ENCODE assay signal across 8 cellular contexts in genomic region chr12:1531160-1531653, GRCh38.
DNase-seq lines count a peak whose midpoint lies in the region; ATAC-seq and TF ChIP-seq lines count a peak whose summit lies in the region.

No MANE protein-coding gene starts in this region.

- H3K4me1 ChIP-seq in cardiac muscle cell (ENCODE audit: low read depth), result peaks cover 58% of the 10 kb centered on the region
- peaks cover 19% of the 10 kb centered on the region for H3K4me1 ChIP-seq in mammary epithelial cell (ENCODE audit: insufficient read depth, low read length)

- H3K9me3 ChIP-seq in cardiac muscle cell (ENCODE audit: low read depth), result no peaks in the 10 kb centered on the region
- no peaks in the 10 kb centered on the region for H3K9me3 ChIP-seq in mammary epithelial cell (replicated peaks; ENCODE audit: insufficient read depth, low read length)

- no peak for ATAC-seq in Right ventricle myocardium inferior
- ATAC-seq in HG03520 (IDR thresholded peaks at IDR 0.05; ENCODE audit: unreplicated experiment), result no peak

- no TSS peak for BruUV-seq in mammary epithelial cell (replicated peaks; lab: Mats Ljungman, UMichigan)

- intact Hi-C loops in Right ventricle myocardium inferior (cut with DNase I), result no loop called here
- intact Hi-C loops in mammary epithelial cell (cut with micrococcal nuclease), result loop anchor here (5.0 kb wide), 1 partner anchor 54 kb away; no protein-coding TSS in a partner anchor

- H3K9ac ChIP-seq in mammary epithelial cell (ENCODE audit: insufficient read depth, low read length), result no peak overlapping the region

- in situ Hi-C loops in mammary epithelial cell (cut with MboI; ENCODE audit: low sequenced_read_pairs in 2 of 2), result no loop called here
- in situ Hi-C loops in ACHN (cut with HindIII; ENCODE audit: low pct_ligation_motif_present, low pct_unique_long_range_greater_than_20kb, low sequenced_read_pairs), result no loop called here
- in situ Hi-C loops in GM13977 (cut with MboI; ENCODE audit: low pct_unique_long_range_greater_than_20kb, low sequenced_read_pairs, unreplicated experiment), result no loop called here

- no peaks in the 10 kb centered on the region for H4K20me1 ChIP-seq in mammary epithelial cell (ENCODE audit: insufficient read depth, low read length)

- H3K27me3 ChIP-seq in cardiac muscle cell (peaks cover 7% of the 10 kb centered on the region), mammary epithelial cell (ENCODE audit: insufficient read depth, low read length) (no peaks in the 10 kb centered on the region)

- H3K4me3 ChIP-seq in cardiac muscle cell, result peak overlapping the region; percentile 93
- peak overlapping the region; percentile 43 to 60 (median 59) for H3K4me3 ChIP-seq in mammary epithelial cell (replicated peaks in 1 of 3; ENCODE audit: insufficient read depth in 1 of 3, low read depth in 2 of 3, low read length in 3 of 3)

- CTCF ChIA-PET in mammary epithelial cell (lab: Charles Lee; ENCODE audit: low non-redundant PET), result no interaction called here

- TF ChIP-seq CTCF in cardiac muscle cell (IDR thresholded peaks at IDR 0.05; ENCODE audit: low read depth, low read length) (no peak), mammary epithelial cell (conservative IDR thresholded peaks at IDR 0.05 in 1 of 2, IDR thresholded peaks at IDR 0.05 in 1 of 2; ENCODE audit: extremely low read depth in 1 of 2, insufficient read depth in 1 of 2, low read depth in 1 of 2, low read length in 2 of 2) (no peak), GM10266 (IDR thresholded peaks at IDR 0.05; ENCODE audit: control insufficient read depth, insufficient read depth, low read depth, missing control alignments) (no peak), GM13977 (IDR thresholded peaks at IDR 0.05; ENCODE audit: extremely low read depth, insufficient read depth, missing control alignments) (no peak)

- H3K4me2 ChIP-seq in mammary epithelial cell (ENCODE audit: insufficient read depth, low read depth, low read length), result peak overlapping the region; percentile 95

- H2AFZ ChIP-seq in mammary epithelial cell (ENCODE audit: low read depth, low read length), result peak overlapping the region; percentile 84

- dilution Hi-C loops in mammary epithelial cell (cut with HindIII; ENCODE audit: low sequenced_read_pairs), result no loop called here

- H3K36me3 ChIP-seq in cardiac muscle cell (peaks cover 7% of the 10 kb centered on the region), mammary epithelial cell (ENCODE audit: insufficient read depth, low read length) (no peaks in the 10 kb centered on the region)

- no peak for DNase-seq in cardiac muscle cell (ENCODE audit: low read depth in 1 of 2, low spot score in 1 of 2)
- no peak for DNase-seq in Right ventricle myocardium inferior (ENCODE audit: missing footprints)
- no peak for DNase-seq in mammary epithelial cell
- peak; percentile 57 for DNase-seq in mesenteric fat pad (ENCODE audit: low spot score)
- no peak for DNase-seq in ACHN
- DNase-seq in GM10266 (ENCODE audit: extremely low spot score), result no peak
- no peak for DNase-seq in GM13977 (ENCODE audit: low spot score)

- peaks cover 44% of the 10 kb centered on the region for H3K79me2 ChIP-seq in mammary epithelial cell (ENCODE audit: insufficient read depth, low read length)

- 5% methylated on average over 4 of the region's 56 CpGs for whole genome bisulfite sequencing in mammary epithelial cell (ENCODE audit: low coverage, missing lambda C conversion rate)

- peak overlapping the region; percentile 99 for H3K27ac ChIP-seq in cardiac muscle cell
- no peak overlapping the region for H3K27ac ChIP-seq in mammary epithelial cell (ENCODE audit: insufficient read depth, low read depth, low read length)
